ENCODE assay signal across 2 cellular contexts in the genomic region with DNA sequence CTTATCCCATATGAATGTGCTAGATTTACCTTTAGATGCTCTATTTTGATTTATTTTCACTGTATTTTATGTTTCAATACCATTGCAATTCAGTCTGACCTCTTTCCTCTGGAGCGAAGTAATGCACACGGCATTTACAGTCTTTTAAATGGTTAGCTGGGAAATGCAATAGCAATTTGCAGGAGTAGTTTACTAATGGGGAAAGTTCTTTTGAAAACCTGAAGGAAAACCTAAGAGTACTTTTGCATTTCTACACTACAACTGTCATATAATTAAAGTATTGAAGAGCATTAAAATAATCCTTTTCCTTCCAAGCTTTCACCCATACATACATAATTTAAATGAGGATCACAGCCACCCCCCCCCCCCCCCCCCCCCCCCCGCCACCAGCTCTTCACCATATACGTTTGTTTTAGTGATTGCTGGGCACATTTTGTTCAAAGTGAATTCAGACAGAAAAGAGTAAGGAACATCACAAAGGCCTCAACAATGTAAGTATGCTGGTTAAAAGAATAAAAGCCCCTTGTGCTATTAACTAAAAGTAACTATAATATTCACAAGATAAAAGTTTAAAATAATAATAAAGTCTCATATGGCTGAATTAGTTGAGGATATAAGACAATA.
TF ChIP-seq lines count a peak whose summit lies in the region.

No MANE protein-coding gene starts in this region.

TF ChIP-seq in HEK293, 187 proteins besides CTCF, POLR2A, EP300 and RAD21:
- TF ChIP-seq IKZF3 (tag by site-specific recombination; IDR thresholded peaks at IDR 0.05) (0 out of 2 replicates have a peak, but pooled peaks have one; percentile 15), PRDM1 (tag by site-specific recombination; IDR thresholded peaks at IDR 0.05) (0 out of 2 replicates have a peak, but pooled peaks have one; percentile 4), ZNF426 (tag by site-specific recombination; IDR thresholded peaks at IDR 0.05) (no peak)
- TF ChIP-seq, protein P1, sequence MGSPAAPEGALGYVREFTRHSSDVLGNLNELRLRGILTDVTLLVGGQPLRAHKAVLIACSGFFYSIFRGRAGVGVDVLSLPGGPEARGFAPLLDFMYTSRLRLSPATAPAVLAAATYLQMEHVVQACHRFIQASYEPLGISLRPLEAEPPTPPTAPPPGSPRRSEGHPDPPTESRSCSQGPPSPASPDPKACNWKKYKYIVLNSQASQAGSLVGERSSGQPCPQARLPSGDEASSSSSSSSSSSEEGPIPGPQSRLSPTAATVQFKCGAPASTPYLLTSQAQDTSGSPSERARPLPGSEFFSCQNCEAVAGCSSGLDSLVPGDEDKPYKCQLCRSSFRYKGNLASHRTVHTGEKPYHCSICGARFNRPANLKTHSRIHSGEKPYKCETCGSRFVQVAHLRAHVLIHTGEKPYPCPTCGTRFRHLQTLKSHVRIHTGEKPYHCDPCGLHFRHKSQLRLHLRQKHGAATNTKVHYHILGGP (tag by site-specific recombination; IDR thresholded peaks at IDR 0.05) = no peak
- TF ChIP-seq, protein P2, sequence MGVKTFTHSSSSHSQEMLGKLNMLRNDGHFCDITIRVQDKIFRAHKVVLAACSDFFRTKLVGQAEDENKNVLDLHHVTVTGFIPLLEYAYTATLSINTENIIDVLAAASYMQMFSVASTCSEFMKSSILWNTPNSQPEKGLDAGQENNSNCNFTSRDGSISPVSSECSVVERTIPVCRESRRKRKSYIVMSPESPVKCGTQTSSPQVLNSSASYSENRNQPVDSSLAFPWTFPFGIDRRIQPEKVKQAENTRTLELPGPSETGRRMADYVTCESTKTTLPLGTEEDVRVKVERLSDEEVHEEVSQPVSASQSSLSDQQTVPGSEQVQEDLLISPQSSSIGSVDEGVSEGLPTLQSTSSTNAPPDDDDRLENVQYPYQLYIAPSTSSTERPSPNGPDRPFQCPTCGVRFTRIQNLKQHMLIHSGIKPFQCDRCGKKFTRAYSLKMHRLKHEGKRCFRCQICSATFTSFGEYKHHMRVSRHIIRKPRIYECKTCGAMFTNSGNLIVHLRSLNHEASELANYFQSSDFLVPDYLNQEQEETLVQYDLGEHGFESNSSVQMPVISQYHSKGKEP (tag by site-specific recombination; IDR thresholded peaks at IDR 0.05) = peak; percentile 90
TF ChIP-seq in HEK293: peak in this region for 3.

TF ChIP-seq in H1, 55 proteins besides CTCF, POLR2A, EP300 and RAD21:
- no peak for TF ChIP-seq CEBPB (IDR thresholded peaks at IDR 0.05; ENCODE audit: low read depth, low read length)
- no peak for TF ChIP-seq HDAC2 (IDR thresholded peaks at IDR 0.05; ENCODE audit: borderline replicate concordance in 1 of 2, low read depth in 2 of 2, low read length in 2 of 2)
- no peak for TF ChIP-seq HDAC6 (IDR thresholded peaks at IDR 0.05; ENCODE audit: low read depth, low read length)
- TF ChIP-seq JUND (IDR thresholded peaks at IDR 0.05; ENCODE audit: low read length) = no peak
- no peak for TF ChIP-seq CHD1 (IDR thresholded peaks at IDR 0.05; ENCODE audit: low read depth, low read length)
- no peak for TF ChIP-seq SIRT6 (IDR thresholded peaks at IDR 0.05; ENCODE audit: low read length)
- no peak for TF ChIP-seq TEAD4 (IDR thresholded peaks at IDR 0.05; ENCODE audit: low read depth, low read length)
- TF ChIP-seq, protein P3, sequence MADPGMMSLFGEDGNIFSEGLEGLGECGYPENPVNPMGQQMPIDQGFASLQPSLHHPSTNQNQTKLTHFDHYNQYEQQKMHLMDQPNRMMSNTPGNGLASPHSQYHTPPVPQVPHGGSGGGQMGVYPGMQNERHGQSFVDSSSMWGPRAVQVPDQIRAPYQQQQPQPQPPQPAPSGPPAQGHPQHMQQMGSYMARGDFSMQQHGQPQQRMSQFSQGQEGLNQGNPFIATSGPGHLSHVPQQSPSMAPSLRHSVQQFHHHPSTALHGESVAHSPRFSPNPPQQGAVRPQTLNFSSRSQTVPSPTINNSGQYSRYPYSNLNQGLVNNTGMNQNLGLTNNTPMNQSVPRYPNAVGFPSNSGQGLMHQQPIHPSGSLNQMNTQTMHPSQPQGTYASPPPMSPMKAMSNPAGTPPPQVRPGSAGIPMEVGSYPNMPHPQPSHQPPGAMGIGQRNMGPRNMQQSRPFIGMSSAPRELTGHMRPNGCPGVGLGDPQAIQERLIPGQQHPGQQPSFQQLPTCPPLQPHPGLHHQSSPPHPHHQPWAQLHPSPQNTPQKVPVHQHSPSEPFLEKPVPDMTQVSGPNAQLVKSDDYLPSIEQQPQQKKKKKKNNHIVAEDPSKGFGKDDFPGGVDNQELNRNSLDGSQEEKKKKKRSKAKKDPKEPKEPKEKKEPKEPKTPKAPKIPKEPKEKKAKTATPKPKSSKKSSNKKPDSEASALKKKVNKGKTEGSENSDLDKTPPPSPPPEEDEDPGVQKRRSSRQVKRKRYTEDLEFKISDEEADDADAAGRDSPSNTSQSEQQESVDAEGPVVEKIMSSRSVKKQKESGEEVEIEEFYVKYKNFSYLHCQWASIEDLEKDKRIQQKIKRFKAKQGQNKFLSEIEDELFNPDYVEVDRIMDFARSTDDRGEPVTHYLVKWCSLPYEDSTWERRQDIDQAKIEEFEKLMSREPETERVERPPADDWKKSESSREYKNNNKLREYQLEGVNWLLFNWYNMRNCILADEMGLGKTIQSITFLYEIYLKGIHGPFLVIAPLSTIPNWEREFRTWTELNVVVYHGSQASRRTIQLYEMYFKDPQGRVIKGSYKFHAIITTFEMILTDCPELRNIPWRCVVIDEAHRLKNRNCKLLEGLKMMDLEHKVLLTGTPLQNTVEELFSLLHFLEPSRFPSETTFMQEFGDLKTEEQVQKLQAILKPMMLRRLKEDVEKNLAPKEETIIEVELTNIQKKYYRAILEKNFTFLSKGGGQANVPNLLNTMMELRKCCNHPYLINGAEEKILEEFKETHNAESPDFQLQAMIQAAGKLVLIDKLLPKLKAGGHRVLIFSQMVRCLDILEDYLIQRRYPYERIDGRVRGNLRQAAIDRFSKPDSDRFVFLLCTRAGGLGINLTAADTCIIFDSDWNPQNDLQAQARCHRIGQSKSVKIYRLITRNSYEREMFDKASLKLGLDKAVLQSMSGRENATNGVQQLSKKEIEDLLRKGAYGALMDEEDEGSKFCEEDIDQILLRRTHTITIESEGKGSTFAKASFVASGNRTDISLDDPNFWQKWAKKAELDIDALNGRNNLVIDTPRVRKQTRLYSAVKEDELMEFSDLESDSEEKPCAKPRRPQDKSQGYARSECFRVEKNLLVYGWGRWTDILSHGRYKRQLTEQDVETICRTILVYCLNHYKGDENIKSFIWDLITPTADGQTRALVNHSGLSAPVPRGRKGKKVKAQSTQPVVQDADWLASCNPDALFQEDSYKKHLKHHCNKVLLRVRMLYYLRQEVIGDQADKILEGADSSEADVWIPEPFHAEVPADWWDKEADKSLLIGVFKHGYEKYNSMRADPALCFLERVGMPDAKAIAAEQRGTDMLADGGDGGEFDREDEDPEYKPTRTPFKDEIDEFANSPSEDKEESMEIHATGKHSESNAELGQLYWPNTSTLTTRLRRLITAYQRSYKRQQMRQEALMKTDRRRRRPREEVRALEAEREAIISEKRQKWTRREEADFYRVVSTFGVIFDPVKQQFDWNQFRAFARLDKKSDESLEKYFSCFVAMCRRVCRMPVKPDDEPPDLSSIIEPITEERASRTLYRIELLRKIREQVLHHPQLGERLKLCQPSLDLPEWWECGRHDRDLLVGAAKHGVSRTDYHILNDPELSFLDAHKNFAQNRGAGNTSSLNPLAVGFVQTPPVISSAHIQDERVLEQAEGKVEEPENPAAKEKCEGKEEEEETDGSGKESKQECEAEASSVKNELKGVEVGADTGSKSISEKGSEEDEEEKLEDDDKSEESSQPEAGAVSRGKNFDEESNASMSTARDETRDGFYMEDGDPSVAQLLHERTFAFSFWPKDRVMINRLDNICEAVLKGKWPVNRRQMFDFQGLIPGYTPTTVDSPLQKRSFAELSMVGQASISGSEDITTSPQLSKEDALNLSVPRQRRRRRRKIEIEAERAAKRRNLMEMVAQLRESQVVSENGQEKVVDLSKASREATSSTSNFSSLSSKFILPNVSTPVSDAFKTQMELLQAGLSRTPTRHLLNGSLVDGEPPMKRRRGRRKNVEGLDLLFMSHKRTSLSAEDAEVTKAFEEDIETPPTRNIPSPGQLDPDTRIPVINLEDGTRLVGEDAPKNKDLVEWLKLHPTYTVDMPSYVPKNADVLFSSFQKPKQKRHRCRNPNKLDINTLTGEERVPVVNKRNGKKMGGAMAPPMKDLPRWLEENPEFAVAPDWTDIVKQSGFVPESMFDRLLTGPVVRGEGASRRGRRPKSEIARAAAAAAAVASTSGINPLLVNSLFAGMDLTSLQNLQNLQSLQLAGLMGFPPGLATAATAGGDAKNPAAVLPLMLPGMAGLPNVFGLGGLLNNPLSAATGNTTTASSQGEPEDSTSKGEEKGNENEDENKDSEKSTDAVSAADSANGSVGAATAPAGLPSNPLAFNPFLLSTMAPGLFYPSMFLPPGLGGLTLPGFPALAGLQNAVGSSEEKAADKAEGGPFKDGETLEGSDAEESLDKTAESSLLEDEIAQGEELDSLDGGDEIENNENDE (IDR thresholded peaks at IDR 0.05; ENCODE audit: insufficient replicate concordance, low read length) = no peak
- no peak for TF ChIP-seq SUZ12 (IDR thresholded peaks at IDR 0.05; ENCODE audit: low read length)
- TF ChIP-seq RNF2 (IDR thresholded peaks at IDR 0.05; ENCODE audit: borderline replicate concordance, low read depth, low read length, missing control alignments, poor library complexity, severe bottlenecking) = no peak
- no peak for TF ChIP-seq SRF (IDR thresholded peaks at IDR 0.05; ENCODE audit: low read depth, low read length)
- TF ChIP-seq, protein P4, sequence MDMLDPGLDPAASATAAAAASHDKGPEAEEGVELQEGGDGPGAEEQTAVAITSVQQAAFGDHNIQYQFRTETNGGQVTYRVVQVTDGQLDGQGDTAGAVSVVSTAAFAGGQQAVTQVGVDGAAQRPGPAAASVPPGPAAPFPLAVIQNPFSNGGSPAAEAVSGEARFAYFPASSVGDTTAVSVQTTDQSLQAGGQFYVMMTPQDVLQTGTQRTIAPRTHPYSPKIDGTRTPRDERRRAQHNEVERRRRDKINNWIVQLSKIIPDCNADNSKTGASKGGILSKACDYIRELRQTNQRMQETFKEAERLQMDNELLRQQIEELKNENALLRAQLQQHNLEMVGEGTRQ (IDR thresholded peaks at IDR 0.05; ENCODE audit: low read length) = no peak
- TF ChIP-seq EGR1 (IDR thresholded peaks at IDR 0.05; ENCODE audit: borderline replicate concordance, low read depth, low read length) = no peak
